Comparison of ENCODE assay signal across 23 cellular contexts in genomic region chr4:110216079-110216478, GRCh38. TPM values are rescaled to one million over a fixed set of nuclear protein-coding genes. Genes with fewer than 3 reads are reported as not detected.
DNase-seq lines count a peak whose midpoint lies in the region; ATAC-seq and TF ChIP-seq lines count a peak whose summit lies in the region.
"Had no signal": no experiment of that assay in that cellular context is flagged by ENCODE, and none has a peak within 500 bp of the region (broad histone marks: within the 10 kb centered on the region; RNA-seq: fewer than 3 reads in every experiment).

No MANE protein-coding gene starts in this region.

- no peak overlapping the region for H2AK9ac ChIP-seq in IMR-90 (replicated peaks; ENCODE audit: low read depth, low read length, poor library complexity)

- peaks cover 12% of the 10 kb centered on the region for H3K36me3 Mint-ChIP-seq in endothelial cell (ENCODE audit: low read depth, unreplicated experiment)
- peaks cover 16% of the 10 kb centered on the region for H3K36me3 Mint-ChIP-seq in HFFc6 (ENCODE audit: low read depth)
- H3K36me3 Mint-ChIP-seq: IgD-negative memory B cell had no signal

- DNase-seq in IMR-90 = peak; percentile 39
- peak; percentile 56 for DNase-seq in PC-3
- peak; percentile 23 to 52 for DNase-seq in fibroblast of lung (ENCODE audit: low read depth in 2 of 2)
- peak; percentile 82 for DNase-seq in osteoblast (ENCODE audit: insufficient read length, low spot score, missing footprints)
- no peak for DNase-seq in endothelial cell (ENCODE audit: low spot score)
- DNase-seq in HFFc6 = no peak
- no peak for DNase-seq in T-helper 2 cell
- no peak for DNase-seq in A172 (ENCODE audit: low spot score)
- DNase-seq: CD4-positive, alpha-beta T cell; COR-L47; DMS79; H7; MV-4-11; NCI-H1105 treated with DMSO at 0.1 percent for 48 hours; NCI-H2029 treated with DMSO at 0.1 percent for 48 hours; NCI-H2171; NCI-H345; NCI-H524 treated with DMSO at 0.1 percent for 48 hours had no signal

- no peaks in the 10 kb centered on the region for H3K79me1 ChIP-seq in IMR-90 (ENCODE audit: low read depth in 1 of 2, low read length in 2 of 2)

- no peak for TF ChIP-seq POLR2A in IMR-90 (IDR thresholded peaks at IDR 0.05; ENCODE audit: low read depth, low read length)

- H3K27me3 ChIP-seq in IMR-90 (ENCODE audit: control insufficient read depth, insufficient read depth, low read length) (no peaks in the 10 kb centered on the region; the same call in none of the 2 replicates), PC-3 (ENCODE audit: low read length) (no peaks in the 10 kb centered on the region), fibroblast of lung (ENCODE audit: control insufficient read depth, insufficient read depth, low read length) (no peaks in the 10 kb centered on the region), osteoblast (ENCODE audit: insufficient read depth, low read length) (no peaks in the 10 kb centered on the region)
- H3K27me3 ChIP-seq: BLaER1, SJSA1 had no signal

- no peaks in the 10 kb centered on the region for H3K4me1 ChIP-seq in IMR-90 (ENCODE audit: control insufficient read depth, insufficient read depth, low read length)
- H3K4me1 ChIP-seq in PC-3 (ENCODE audit: insufficient read depth, low read length) = no peaks in the 10 kb centered on the region; the same call in 1 of the 2 replicates
- no peaks in the 10 kb centered on the region for H3K4me1 ChIP-seq in fibroblast of lung (ENCODE audit: control insufficient read depth, extremely low read depth, insufficient read depth, low read length)
- H3K4me1 ChIP-seq in osteoblast (ENCODE audit: insufficient read depth, low read length) = no peaks in the 10 kb centered on the region
- H3K4me1 ChIP-seq: BLaER1, SJSA1 had no signal

- TF ChIP-seq RAD21 in IMR-90 (IDR thresholded peaks at IDR 0.05; ENCODE audit: low read length) = no peak

- no peak overlapping the region for H3K14ac ChIP-seq in IMR-90 (replicated peaks; ENCODE audit: low read depth, low read length)

- 80% methylated on average over 2 of the region's 6 CpGs; no CpG with 5 or more reads in 1 of the 2 experiments for WGBS in IMR-90 (ENCODE audit: extremely low coverage in 2 of 2, insufficient read length in 1 of 2), 2 experiments

- H3K27me3 Mint-ChIP-seq in endothelial cell (ENCODE audit: unreplicated experiment) = peaks cover 4% of the 10 kb centered on the region
- peaks cover 16% of the 10 kb centered on the region for H3K27me3 Mint-ChIP-seq in HFFc6 (ENCODE audit: insufficient read depth)

- no peak overlapping the region for H3K27ac Mint-ChIP-seq in endothelial cell (ENCODE audit: unreplicated experiment)
- H3K27ac Mint-ChIP-seq in HFFc6 = no peak overlapping the region
- H3K27ac Mint-ChIP-seq: CD4-positive, alpha-beta T cell; IgD-negative memory B cell had no signal

- H3K9me2 ChIP-seq in PC-3 (replicated peaks; ENCODE audit: low read length) = no peaks in the 10 kb centered on the region

- H3K9me3 ChIP-seq in IMR-90 (ENCODE audit: control insufficient read depth, insufficient read depth, low read length) (peaks cover 2% of the 10 kb centered on the region; the same call in 1 of the 2 replicates), PC-3 (ENCODE audit: low read length) (no peaks in the 10 kb centered on the region), fibroblast of lung (ENCODE audit: control insufficient read depth, insufficient read depth, low read depth, low read length) (no peaks in the 10 kb centered on the region), osteoblast (ENCODE audit: low read depth, low read length) (no peaks in the 10 kb centered on the region)
- H3K9me3 ChIP-seq: SJSA1 had no signal

- H2AFZ ChIP-seq in IMR-90 (replicated peaks; ENCODE audit: low read length, poor library complexity) (no peak overlapping the region), PC-3 (ENCODE audit: low read length) (no peak overlapping the region), fibroblast of lung (ENCODE audit: low read length) (no peak overlapping the region), osteoblast (ENCODE audit: low read length) (no peak overlapping the region)

- no peak for TF ChIP-seq CTCF in IMR-90 (conservative IDR thresholded peaks at IDR 0.05; ENCODE audit: low read depth, low read length)
- no peak for TF ChIP-seq CTCF in PC-3 (conservative IDR thresholded peaks at IDR 0.05; ENCODE audit: low read depth, low read length)
- TF ChIP-seq CTCF in fibroblast of lung (conservative IDR thresholded peaks at IDR 0.05 in 1 of 2, IDR thresholded peaks at IDR 0.05 in 1 of 2; ENCODE audit: low read depth in 1 of 2, low read length in 2 of 2) = no peak
- no peak for TF ChIP-seq CTCF in osteoblast (IDR thresholded peaks at IDR 0.05; ENCODE audit: extremely low read depth, low read depth, low read length)
- TF ChIP-seq CTCF in endothelial cell (IDR thresholded peaks at IDR 0.05; ENCODE audit: unreplicated experiment) = no peak
- TF ChIP-seq CTCF in HFFc6 (IDR thresholded peaks at IDR 0.05) = no peak

- H2BK15ac ChIP-seq in IMR-90 (ENCODE audit: low read depth, low read length) = no peak overlapping the region

- H3K4ac ChIP-seq in IMR-90 (ENCODE audit: low read depth, low read length) = no peak overlapping the region

- H3F3A ChIP-seq in PC-3 (ENCODE audit: low read length, unreplicated experiment) = no peaks in the 10 kb centered on the region

- no peak overlapping the region for H4K8ac ChIP-seq in IMR-90 (ENCODE audit: low read depth in 2 of 2, low read length in 2 of 2)

- no peak overlapping the region for H4K5ac ChIP-seq in IMR-90 (ENCODE audit: low read depth, low read length)

- H3K4me3 Mint-ChIP-seq in endothelial cell (ENCODE audit: unreplicated experiment) (no peak overlapping the region), HFFc6 (no peak overlapping the region)
- H3K4me3 Mint-ChIP-seq: CD4-positive, alpha-beta T cell; IgD-negative memory B cell had no signal

- H3K36me3 ChIP-seq in IMR-90 (ENCODE audit: control insufficient read depth, insufficient read depth, low read length) (no peaks in the 10 kb centered on the region), PC-3 (ENCODE audit: low read depth, low read length) (no peaks in the 10 kb centered on the region), fibroblast of lung (ENCODE audit: control insufficient read depth, insufficient read depth, low read length) (no peaks in the 10 kb centered on the region), osteoblast (ENCODE audit: insufficient read depth, low read length) (no peaks in the 10 kb centered on the region)
- H3K36me3 ChIP-seq: BLaER1, SJSA1 had no signal

- no peak overlapping the region for H3K23ac ChIP-seq in IMR-90 (ENCODE audit: low read depth, low read length)

- ATAC-seq in IMR-90 (ENCODE audit: low read depth) = no peak; the same call in 1 of the 2 replicates
- ATAC-seq in PC-3 = peak; percentile 83
- ATAC-seq: GM12878, Right ventricle myocardium inferior had no signal

- H3K4me3 ChIP-seq in IMR-90 (ENCODE audit: insufficient read depth, low read depth, low read length) = no peak overlapping the region
- H3K4me3 ChIP-seq in PC-3 (ENCODE audit: low read length) = no peak overlapping the region
- no peak overlapping the region for H3K4me3 ChIP-seq in fibroblast of lung (replicated peaks in 1 of 4; ENCODE audit: control extremely low read depth in 1 of 4, insufficient read depth in 1 of 4, low read depth in 3 of 4, low read length in 4 of 4)
- no peak overlapping the region for H3K4me3 ChIP-seq in osteoblast (ENCODE audit: insufficient read depth, low read length)
- H3K4me3 ChIP-seq: BLaER1, GM12878, SJSA1 had no signal

- BruUV-seq in IMR-90 (replicated peaks; lab: Mats Ljungman, UMichigan) (no TSS peak), PC-3 (replicated peaks; lab: Mats Ljungman, UMichigan) (no TSS peak)

- POLR2A ChIA-PET in IMR-90 (lab: Charles Lee; ENCODE audit: unreplicated experiment) (no interaction called here), PC-3 (lab: Charles Lee; ENCODE audit: unreplicated experiment) (no interaction called here)

- no peak overlapping the region for H3K56ac ChIP-seq in IMR-90 (ENCODE audit: extremely low read depth, insufficient read depth, low read length)

- H3K18ac ChIP-seq in IMR-90 (ENCODE audit: low read depth, low read length) = no peak overlapping the region

- H3K9ac ChIP-seq in IMR-90 (ENCODE audit: low read depth, low read length) (no peak overlapping the region), PC-3 (ENCODE audit: low read length) (no peak overlapping the region), fibroblast of lung (ENCODE audit: insufficient read depth, low read length) (no peak overlapping the region)
- H3K9ac ChIP-seq: BLaER1 had no signal

- intact Hi-C loops in IMR-90 (cut with micrococcal nuclease) = no loop called here
- intact Hi-C loops in PC-3 (cut with micrococcal nuclease) = no loop called here

- H3K9me3 Mint-ChIP-seq in endothelial cell (ENCODE audit: unreplicated experiment) = peaks cover 5% of the 10 kb centered on the region
- peaks cover 13% of the 10 kb centered on the region for H3K9me3 Mint-ChIP-seq in HFFc6

- no peaks in the 10 kb centered on the region for H4K20me1 ChIP-seq in IMR-90 (ENCODE audit: insufficient read depth, low read length)
- H4K20me1 ChIP-seq in PC-3 (ENCODE audit: low read length) = no peaks in the 10 kb centered on the region
- H4K20me1 ChIP-seq in fibroblast of lung (ENCODE audit: control insufficient read depth, extremely low read depth, insufficient read depth, low read length) = no peaks in the 10 kb centered on the region
- H4K20me1 ChIP-seq in osteoblast (ENCODE audit: insufficient read depth, low read length) = no peaks in the 10 kb centered on the region
- H4K20me1 ChIP-seq: BLaER1 had no signal

- 0 out of 2 replicates have a peak overlapping the region, but pooled peaks have one; percentile 21 for H3K4me2 ChIP-seq in IMR-90 (ENCODE audit: low read depth, low read length)
- peak overlapping the region; percentile 46 for H3K4me2 ChIP-seq in PC-3 (ENCODE audit: low read length)
- H3K4me2 ChIP-seq in fibroblast of lung (ENCODE audit: extremely low read depth, insufficient read depth, low read length) = no peak overlapping the region
- H3K4me2 ChIP-seq in osteoblast (ENCODE audit: insufficient read depth, low read length) = peak overlapping the region; percentile 40
- H3K4me2 ChIP-seq: BLaER1 had no signal

- H2AK5ac ChIP-seq in IMR-90 (ENCODE audit: low read depth, low read length) = no peak overlapping the region

- dilution Hi-C loops in IMR-90 (cut with HindIII; ENCODE audit: low sequenced_read_pairs, unreplicated experiment) = no loop called here

- H2BK5ac ChIP-seq in IMR-90 (ENCODE audit: low read depth, low read length, poor library complexity, severe bottlenecking) = no peak overlapping the region

- H4K91ac ChIP-seq in IMR-90 (ENCODE audit: insufficient read depth, low read depth, low read length) = no peak overlapping the region

- no peak overlapping the region for H2BK120ac ChIP-seq in IMR-90 (ENCODE audit: low read depth, low read length)

- CTCF ChIA-PET in IMR-90 (lab: Yijun Ruan, JAX) = interaction anchor here (1.1 kb wide), 1 partner anchor 294 kb away, joined by 3 read pairs; no protein-coding TSS in a partner anchor
- CTCF ChIA-PET in PC-3 (lab: Charles Lee) = no interaction called here

- no peak overlapping the region for H2BK20ac ChIP-seq in IMR-90 (ENCODE audit: low read depth, low read length)

- H3K27ac ChIP-seq in IMR-90 (ENCODE audit: insufficient read depth, low read length) (no peak overlapping the region), PC-3 (ENCODE audit: low read length) (no peak overlapping the region), fibroblast of lung (ENCODE audit: insufficient read depth, low read length) (no peak overlapping the region), osteoblast (ENCODE audit: low read depth, low read length) (no peak overlapping the region)
- H3K27ac ChIP-seq: BLaER1, SJSA1 had no signal

- H3K79me2 ChIP-seq in PC-3 (ENCODE audit: low read length) = no peaks in the 10 kb centered on the region
- no peaks in the 10 kb centered on the region for H3K79me2 ChIP-seq in fibroblast of lung (ENCODE audit: control insufficient read depth, insufficient read depth, low read length)
- no peaks in the 10 kb centered on the region for H3K79me2 ChIP-seq in osteoblast (ENCODE audit: insufficient read depth, low read length)

- H3K9me1 ChIP-seq in IMR-90 (ENCODE audit: insufficient read depth, low read length) = no peaks in the 10 kb centered on the region

- in situ Hi-C loops in IMR-90 (cut with MboI; ENCODE audit: low sequenced_read_pairs) = no loop called here

- H3K4me1 Mint-ChIP-seq in endothelial cell (ENCODE audit: unreplicated experiment) (peaks cover 2% of the 10 kb centered on the region), HFFc6 (ENCODE audit: low read depth) (peaks cover 9% of the 10 kb centered on the region; the same call in 1 of the 2 replicates)

RNA-seq across cellular contexts. Expression of gene ELOVL6, which starts 17.7 kb away (rescaled TPM):
- total RNA-seq in IMR-90 (2012; rRNA removed) (17.5 and 19.0 TPM in 2 replicates), PC-3 (2014; rRNA removed) (2.2 and 4.4 TPM in 2 replicates), fibroblast of lung (8.7 and 15.0 TPM in 2 replicates), osteoblast (12.7 and 19.7 TPM in 2 replicates), endothelial cell (ENCODE audit: unreplicated experiment) (31.0 TPM)
- polyA plus RNA-seq in IMR-90 (2012; rRNA removed) (12.6 and 17.9 TPM in 2 replicates), fibroblast of lung (43.4 and 56.4 TPM in 2 replicates)
- 4.2 and 5.8 TPM in 2 replicates for polyA plus RNA-seq in IMR-90 (2012; cell fraction: cytosol; rRNA removed)
- 1.8 and 11.5 TPM in 2 replicates for polyA plus RNA-seq in IMR-90 (2012; cell fraction: nucleus; rRNA removed; ENCODE audit: low replicate concordance)
- 30.1 and 44.4 TPM in 2 replicates for polyA plus RNA-seq in fibroblast of lung (2012)
- 12.3 and 39.7 TPM in 2 replicates for polyA minus RNA-seq in fibroblast of lung (ENCODE audit: low replicate concordance)
- total RNA-seq in HFFc6 (2021; fragmentation: NEBNext Ultra II Directional; extraction: Animal tissue kit (Norgen Biotek cat#: 25700)) = 10 to 100 TPM; 21.0 to 26.2 (median 22.5) TPM
- total RNA-seq in A172 (2014; rRNA removed; shearing (Covaris generic)) = 7.8 and 19.3 TPM in 2 replicates

Comparison
In these comparisons a context has a peak if more than half of its experiments do, and no peak if none do; other contexts are left out.
1. DNase-seq: peak in IMR-90 (single experiment), PC-3 (single experiment), fibroblast of lung (2 of 2) and osteoblast (single experiment); none in endothelial cell (single experiment), HFFc6 (single experiment), T-helper 2 cell (0 of 5) and A172 (single experiment).